9 cellular contexts compared by ENCODE assay signal in the genomic region with DNA sequence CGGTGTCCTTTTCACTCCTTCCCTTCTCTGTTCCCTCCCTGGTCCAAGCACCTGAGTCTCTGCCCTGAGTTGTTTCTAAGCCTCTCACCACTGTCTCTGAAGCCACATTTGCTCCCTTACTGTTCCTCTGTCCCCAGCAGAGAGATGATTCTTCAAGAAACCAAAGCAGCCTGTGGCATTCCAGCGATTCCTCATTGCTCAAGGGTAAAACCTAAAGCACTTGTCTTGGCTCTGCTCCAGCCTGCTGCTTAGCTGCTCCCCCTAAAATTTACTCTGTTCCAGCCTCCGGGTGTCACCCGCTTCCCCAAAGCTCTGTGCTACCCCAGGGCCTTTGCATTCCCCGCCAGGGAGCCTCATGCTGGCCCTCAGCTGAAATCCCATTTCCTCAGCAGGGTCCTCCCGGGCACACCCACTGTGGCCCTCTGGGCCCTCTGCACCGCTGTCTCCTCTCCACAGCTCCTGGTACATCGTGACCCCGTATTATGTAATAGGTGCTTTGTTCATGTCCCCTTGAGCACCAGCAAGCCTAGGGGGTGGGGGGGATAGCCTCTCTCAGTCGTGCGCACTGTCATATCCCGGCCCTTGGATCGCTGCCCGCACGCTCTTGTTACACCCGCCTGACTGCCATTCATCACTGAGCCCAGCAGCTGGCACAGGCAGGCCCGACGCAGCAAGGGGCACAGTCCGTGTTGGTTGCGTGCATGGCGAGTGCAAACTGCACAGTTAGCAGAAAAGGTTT. TPM values are rescaled to one million over a fixed set of nuclear protein-coding genes. Genes with fewer than 3 reads are reported as not detected.
DNase-seq lines count a peak whose midpoint lies in the region; ATAC-seq and TF ChIP-seq lines count a peak whose summit lies in the region.
"Had no signal": no experiment of that assay in that cellular context is flagged by ENCODE, and none has a peak within 500 bp of the region (broad histone marks: within the 10 kb centered on the region; RNA-seq: fewer than 3 reads in every experiment).

No MANE protein-coding gene starts in this region.

- peaks cover 17% of the 10 kb centered on the region for H3K4me1 Mint-ChIP-seq in MCF 10A (ENCODE audit: insufficient read depth, unreplicated experiment)
- peaks cover 47% of the 10 kb centered on the region for H3K4me1 Mint-ChIP-seq in osteocyte (ENCODE audit: unreplicated experiment)

- POLR2A ChIA-PET in MCF 10A (lab: Yijun Ruan, JAX): interaction anchor here (0.6 to 2.5 kb wide), 10 partner anchors 9 to 50 kb away, joined by 3 to 11 read pairs (median 6); a partner anchor contains a TSS

- CTCF ChIA-PET in MCF 10A (lab: Yijun Ruan, JAX): interaction anchor here (0.6 to 1.0 kb wide), 4 partner anchors 11 to 342 kb away, joined by 3 to 4 read pairs (median 3); no protein-coding TSS in a partner anchor

- H3K27ac Mint-ChIP-seq in MCF 10A (ENCODE audit: low read depth, unreplicated experiment) (peak overlapping the region; percentile 7), osteocyte (ENCODE audit: unreplicated experiment) (peak overlapping the region; percentile 79)
- H3K27ac Mint-ChIP-seq: natural killer cell treated with Interleukin-12 subunit alpha and Interleukin-12 subunit beta and Interleukin-15 and Interleukin-18, amount 100 ng/mL, for 72 hours had no signal

- peak; percentile 94 for DNase-seq in NCI-H1092 (lab: John Stamatoyannopoulos, UW)
- DNase-seq in MCF 10A (ENCODE audit: unreplicated experiment): peak; percentile 93
- DNase-seq in osteocyte (ENCODE audit: extremely low spot score, unreplicated experiment): no peak
- no peak for DNase-seq in AML-193 (lab: John Stamatoyannopoulos, UW)
- DNase-seq: activated naive CD4-positive, alpha-beta T cell treated with Interleukin-2 at 50 U/mL for 16 hours had no signal

- H3K9me3 Mint-ChIP-seq in MCF 10A (ENCODE audit: unreplicated experiment) (no peaks in the 10 kb centered on the region), osteocyte (ENCODE audit: unreplicated experiment) (no peaks in the 10 kb centered on the region)
- H3K9me3 Mint-ChIP-seq: natural killer cell treated with Interleukin-12 subunit alpha and Interleukin-12 subunit beta and Interleukin-15 and Interleukin-18, amount 100 ng/mL, for 72 hours had no signal

- H3K27me3 Mint-ChIP-seq in MCF 10A (ENCODE audit: insufficient read depth, unreplicated experiment) (no peaks in the 10 kb centered on the region), osteocyte (ENCODE audit: unreplicated experiment) (no peaks in the 10 kb centered on the region)
- H3K27me3 Mint-ChIP-seq: natural killer cell treated with Interleukin-12 subunit alpha and Interleukin-12 subunit beta and Interleukin-15 and Interleukin-18, amount 100 ng/mL, for 72 hours had no signal

- TF ChIP-seq CTCF in MCF 10A (IDR thresholded peaks at IDR 0.05; ENCODE audit: unreplicated experiment) (no peak), osteocyte (IDR thresholded peaks at IDR 0.05) (no peak)

- peaks cover 30% of the 10 kb centered on the region for H3K36me3 Mint-ChIP-seq in MCF 10A (ENCODE audit: insufficient read depth, unreplicated experiment)
- H3K36me3 Mint-ChIP-seq in osteocyte (ENCODE audit: unreplicated experiment): no peaks in the 10 kb centered on the region
- H3K36me3 Mint-ChIP-seq: natural killer cell treated with Interleukin-12 subunit alpha and Interleukin-12 subunit beta and Interleukin-15 and Interleukin-18, amount 100 ng/mL, for 72 hours had no signal

- H3K4me3 Mint-ChIP-seq in MCF 10A (ENCODE audit: unreplicated experiment): peak overlapping the region; percentile 59
- H3K4me3 Mint-ChIP-seq in osteocyte (ENCODE audit: unreplicated experiment): no peak overlapping the region
- H3K4me3 Mint-ChIP-seq: natural killer cell treated with Interleukin-12 subunit alpha and Interleukin-12 subunit beta and Interleukin-15 and Interleukin-18, amount 100 ng/mL, for 72 hours had no signal

- intact Hi-C loops in MCF 10A (cut with micrococcal nuclease): no loop called here

- BruUV-seq in MCF 10A (replicated peaks; lab: Mats Ljungman, UMichigan): no TSS peak

- ATAC-seq in activated CD4-positive, CD25-positive, alpha-beta regulatory T cell treated with anti-CD3 and anti-CD28 coated beads, Interleukin-2, amount 50 U/mL, for 24 hours: no peak
- no peak for ATAC-seq in HG03571 (IDR thresholded peaks at IDR 0.05; ENCODE audit: unreplicated experiment)
- ATAC-seq: natural killer cell treated with Interleukin-12 subunit alpha and Interleukin-12 subunit beta and Interleukin-15 and Interleukin-18, amount 100 ng/mL, for 72 hours had no signal

RNA-seq across cellular contexts. Expression of a gene that starts 15.8 kb away (rescaled TPM):
- 74.1 and 106 TPM in 2 replicates for total RNA-seq in MCF 10A (2022)
- 136 and 139 TPM in 2 replicates for total RNA-seq in osteocyte

RNA-seq across cellular contexts. Expression of a gene that starts 26.7 kb away (rescaled TPM):
- total RNA-seq in MCF 10A (2022) (153 and 165 TPM in 2 replicates), osteocyte (149 and 158 TPM in 2 replicates)

RNA-seq across cellular contexts. Expression of a gene that starts 26.9 kb away (rescaled TPM):
- total RNA-seq in MCF 10A (2022) (71.6 and 97.4 TPM in 2 replicates), osteocyte (80.0 and 84.6 TPM in 2 replicates)

RNA-seq across cellular contexts. Expression of a gene that starts 37.7 kb away (rescaled TPM):
- total RNA-seq in MCF 10A (2022) (not detected in 2 replicates), osteocyte (not detected in 2 replicates)
- total RNA-seq: M059J had no signal

RNA-seq across cellular contexts. Expression of a gene that starts 49.2 kb away (rescaled TPM):
- total RNA-seq in MCF 10A (2022): 107 and 108 TPM in 2 replicates
- 89.0 and 90.3 TPM in 2 replicates for total RNA-seq in osteocyte

Comparison
In these comparisons a context has a peak if more than half of its experiments do, and no peak if none do; other contexts are left out.
1. DNase-seq: peak in NCI-H1092 (single experiment) and MCF 10A (single experiment); none in osteocyte (single experiment) and AML-193 (0 of 2).